ENCODE assay signal across 9 cellular contexts in genomic region chr2:54081574-54081973, GRCh38. TPM values are rescaled to one million over a fixed set of nuclear protein-coding genes. Genes with fewer than 3 reads are reported as not detected.
A peak's percentile ranks its signal among the peaks of the same experiment; 100 is the strongest.
DNase-seq lines count a peak whose midpoint lies in the region; ATAC-seq and TF ChIP-seq lines count a peak whose summit lies in the region.
"Had no signal": no experiment of that assay in that cellular context is flagged by ENCODE, and none has a peak within 500 bp of the region (broad histone marks: within the 10 kb centered on the region; RNA-seq: fewer than 3 reads in every experiment).

No MANE protein-coding gene starts in this region.

- DNase-seq in activated naive CD4-positive, alpha-beta T cell treated with Interleukin-2 at 50 U/mL for 16 hours = peak; percentile 60
- DNase-seq in activated naive CD4-positive, alpha-beta T cell (lab: John Stamatoyannopoulos, UW) = no peak
- DNase-seq in activated CD8-positive, alpha-beta T cell treated with anti-CD3 and anti-CD28 coated beads, Interleukin-2, amount 10 ng/mL, durations not matched to agents 7 days and 5 days = peak; percentile 57
- DNase-seq in stimulated activated naive CD8-positive, alpha-beta T cell treated with anti-CD3 and anti-CD28 coated beads, Interleukin-15, Interleukin-2, amounts not matched to agents 100 U/mL and 50 U/mL, for 24 hours = peak; percentile 59
- no peak for DNase-seq in sigmoid colon
- no peak for DNase-seq in hippocampal formation (lab: John Stamatoyannopoulos, UW)

- TF ChIP-seq EP300 in sigmoid colon (IDR thresholded peaks at IDR 0.05) (no peak), gastroesophageal sphincter (IDR thresholded peaks at IDR 0.05) (no peak)

- H3K4me1 ChIP-seq in sigmoid colon = no peaks in the 10 kb centered on the region
- no peaks in the 10 kb centered on the region for H3K4me1 ChIP-seq in gastroesophageal sphincter

- TF ChIP-seq POLR2A in sigmoid colon (IDR thresholded peaks at IDR 0.05) (no peak), gastroesophageal sphincter (IDR thresholded peaks at IDR 0.05) (no peak)

- no peak overlapping the region for H3K27ac Mint-ChIP-seq in activated CD8-positive, alpha-beta T cell treated with anti-CD3 and anti-CD28 coated beads, Interleukin-2, amount 10 ng/mL, durations not matched to agents 7 days and 5 days

- no peak overlapping the region for H3K4me3 ChIP-seq in sigmoid colon
- H3K4me3 ChIP-seq in gastroesophageal sphincter = no peak overlapping the region
- H3K4me3 ChIP-seq: SK-N-MC had no signal

- no peaks in the 10 kb centered on the region for H3K36me3 Mint-ChIP-seq in activated CD8-positive, alpha-beta T cell treated with anti-CD3 and anti-CD28 coated beads, Interleukin-2, amount 10 ng/mL, durations not matched to agents 7 days and 5 days (ENCODE audit: low read depth)

- H3K27me3 Mint-ChIP-seq in activated CD8-positive, alpha-beta T cell treated with anti-CD3 and anti-CD28 coated beads, Interleukin-2, amount 10 ng/mL, durations not matched to agents 7 days and 5 days (ENCODE audit: low read depth) = no peaks in the 10 kb centered on the region

- WGBS in sigmoid colon, 2 donors = 76 to 80% methylated on average over 6 of the region's 6 CpGs
- WGBS in gastroesophageal sphincter (ENCODE audit: low coverage in 1 of 2), 2 donors = 82 to 89% methylated on average over 2 to 5 of the region's 6 CpGs

- H3K9me3 Mint-ChIP-seq in activated CD8-positive, alpha-beta T cell treated with anti-CD3 and anti-CD28 coated beads, Interleukin-2, amount 10 ng/mL, durations not matched to agents 7 days and 5 days (ENCODE audit: insufficient read depth) = no peaks in the 10 kb centered on the region

- peaks cover 16% of the 10 kb centered on the region for H3K4me1 Mint-ChIP-seq in activated CD8-positive, alpha-beta T cell treated with anti-CD3 and anti-CD28 coated beads, Interleukin-2, amount 10 ng/mL, durations not matched to agents 7 days and 5 days (ENCODE audit: low read depth)

- ATAC-seq in HG03095 (IDR thresholded peaks at IDR 0.05; ENCODE audit: unreplicated experiment) (peak; percentile 97), gastroesophageal sphincter (no peak)
- ATAC-seq in activated CD8-positive, alpha-beta T cell treated with anti-CD3 and anti-CD28 coated beads, Interleukin-2, amount 10 ng/mL, durations not matched to agents 7 days and 5 days = peak; percentile 47
- peak; percentile 95 for ATAC-seq in stimulated activated naive CD8-positive, alpha-beta T cell treated with anti-CD3 and anti-CD28 coated beads, Interleukin-15, Interleukin-2, amounts not matched to agents 100 U/mL and 50 U/mL, for 24 hours

- CTCF ChIA-PET in activated CD8-positive, alpha-beta T cell treated with anti-CD3 and anti-CD28 coated beads, Interleukin-2, amount 10 ng/mL, durations not matched to agents 7 days and 5 days (lab: Charles Lee) = interaction anchor here (1.6 kb wide), 1 partner anchor 25 kb away, joined by 7 read pairs; no protein-coding TSS in a partner anchor

- POLR2A ChIA-PET in activated CD8-positive, alpha-beta T cell treated with anti-CD3 and anti-CD28 coated beads, Interleukin-2, amount 10 ng/mL, durations not matched to agents 7 days and 5 days (lab: Charles Lee) = no interaction called here

- H3K9me3 ChIP-seq in sigmoid colon = no peaks in the 10 kb centered on the region
- H3K9me3 ChIP-seq in gastroesophageal sphincter = no peaks in the 10 kb centered on the region

- no peak for TF ChIP-seq CTCF in sigmoid colon (IDR thresholded peaks at IDR 0.05)
- no peak for TF ChIP-seq CTCF in gastroesophageal sphincter (IDR thresholded peaks at IDR 0.05)

- H3K27me3 ChIP-seq in sigmoid colon (no peaks in the 10 kb centered on the region), gastroesophageal sphincter (no peaks in the 10 kb centered on the region)

- intact Hi-C loops in sigmoid colon (cut with DNase I) = loop anchor here (10.0 kb wide), 1 partner anchor 117 kb away; no protein-coding TSS in a partner anchor

- H3K36me3 ChIP-seq in sigmoid colon (no peaks in the 10 kb centered on the region), gastroesophageal sphincter (no peaks in the 10 kb centered on the region)

- H3K4me3 Mint-ChIP-seq in activated CD8-positive, alpha-beta T cell treated with anti-CD3 and anti-CD28 coated beads, Interleukin-2, amount 10 ng/mL, durations not matched to agents 7 days and 5 days = no peak overlapping the region

- H3K27ac ChIP-seq in sigmoid colon (no peak overlapping the region), gastroesophageal sphincter (no peak overlapping the region)
- H3K27ac ChIP-seq: SK-N-MC had no signal

RNA-seq across cellular contexts. Expression of gene ACYP2, which starts 33.8 kb away (rescaled TPM):
- total RNA-seq in activated CD8-positive, alpha-beta T cell treated with anti-CD3 and anti-CD28 coated beads, Interleukin-2, amount 10 ng/mL, durations not matched to agents 7 days and 5 days = 1 to 10 TPM; 9.0 to 9.6 TPM
- total RNA-seq in sigmoid colon (10 to 100 TPM; 15.8 to 32.0 (median 26.7) TPM), gastroesophageal sphincter (10 to 100 TPM; 12.8 to 40.5 (median 16.9) TPM)
- polyA plus RNA-seq in sigmoid colon = 10 to 100 TPM; 13.2 to 19.8 (median 17.6) TPM

Comparison
In these comparisons a context has a peak if more than half of its experiments do, and no peak if none do; other contexts are left out.
1. DNase-seq: peak in activated naive CD4-positive, alpha-beta T cell treated with Interleukin-2 at 50 U/mL for 16 hours (single experiment), activated CD8-positive, alpha-beta T cell treated with anti-CD3 and anti-CD28 coated beads, Interleukin-2, amount 10 ng/mL, durations not matched to agents 7 days and 5 days (single experiment) and stimulated activated naive CD8-positive, alpha-beta T cell treated with anti-CD3 and anti-CD28 coated beads, Interleukin-15, Interleukin-2, amounts not matched to agents 100 U/mL and 50 U/mL, for 24 hours (single experiment); none in activated naive CD4-positive, alpha-beta T cell (0 of 4), sigmoid colon (single experiment) and hippocampal formation (0 of 2).